In genomic region chr2:96760986-96761832, GRCh38 we compare ENCODE assay signal across 1 cellular context.
TF ChIP-seq lines count a peak whose summit lies in the region.

No MANE protein-coding gene starts in this region.

TF ChIP-seq in HepG2, 621 proteins besides CTCF, POLR2A, EP300 and RAD21 (continued from another document and continues in another):
- TF ChIP-seq ZNF646 (CRISPR knock-in tag; IDR thresholded peaks at IDR 0.05) = no peak
- TF ChIP-seq ZNF263 (CRISPR knock-in tag; IDR thresholded peaks at IDR 0.05) = peak; percentile 94
- TF ChIP-seq ZNF432 (CRISPR knock-in tag; IDR thresholded peaks at IDR 0.05; ENCODE audit: borderline replicate concordance) = no peak
- peak; percentile 85; the same call in 1 of the 2 replicates for TF ChIP-seq ZNF232 (CRISPR knock-in tag; IDR thresholded peaks at IDR 0.05; ENCODE audit: borderline replicate concordance)
- TF ChIP-seq, protein P1, sequence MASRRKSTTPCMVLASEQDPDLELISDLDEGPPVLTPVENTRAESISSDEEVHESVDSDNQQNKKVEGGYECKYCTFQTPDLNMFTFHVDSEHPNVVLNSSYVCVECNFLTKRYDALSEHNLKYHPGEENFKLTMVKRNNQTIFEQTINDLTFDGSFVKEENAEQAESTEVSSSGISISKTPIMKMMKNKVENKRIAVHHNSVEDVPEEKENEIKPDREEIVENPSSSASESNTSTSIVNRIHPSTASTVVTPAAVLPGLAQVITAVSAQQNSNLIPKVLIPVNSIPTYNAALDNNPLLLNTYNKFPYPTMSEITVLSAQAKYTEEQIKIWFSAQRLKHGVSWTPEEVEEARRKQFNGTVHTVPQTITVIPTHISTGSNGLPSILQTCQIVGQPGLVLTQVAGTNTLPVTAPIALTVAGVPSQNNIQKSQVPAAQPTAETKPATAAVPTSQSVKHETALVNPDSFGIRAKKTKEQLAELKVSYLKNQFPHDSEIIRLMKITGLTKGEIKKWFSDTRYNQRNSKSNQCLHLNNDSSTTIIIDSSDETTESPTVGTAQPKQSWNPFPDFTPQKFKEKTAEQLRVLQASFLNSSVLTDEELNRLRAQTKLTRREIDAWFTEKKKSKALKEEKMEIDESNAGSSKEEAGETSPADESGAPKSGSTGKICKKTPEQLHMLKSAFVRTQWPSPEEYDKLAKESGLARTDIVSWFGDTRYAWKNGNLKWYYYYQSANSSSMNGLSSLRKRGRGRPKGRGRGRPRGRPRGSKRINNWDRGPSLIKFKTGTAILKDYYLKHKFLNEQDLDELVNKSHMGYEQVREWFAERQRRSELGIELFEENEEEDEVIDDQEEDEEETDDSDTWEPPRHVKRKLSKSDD (CRISPR knock-in tag; IDR thresholded peaks at IDR 0.05; ENCODE audit: low read depth) = no peak; the same call in none of the 2 replicates
- TF ChIP-seq ZBTB46 (CRISPR knock-in tag; IDR thresholded peaks at IDR 0.05; ENCODE audit: borderline replicate concordance) = no peak
- TF ChIP-seq, protein P2, sequence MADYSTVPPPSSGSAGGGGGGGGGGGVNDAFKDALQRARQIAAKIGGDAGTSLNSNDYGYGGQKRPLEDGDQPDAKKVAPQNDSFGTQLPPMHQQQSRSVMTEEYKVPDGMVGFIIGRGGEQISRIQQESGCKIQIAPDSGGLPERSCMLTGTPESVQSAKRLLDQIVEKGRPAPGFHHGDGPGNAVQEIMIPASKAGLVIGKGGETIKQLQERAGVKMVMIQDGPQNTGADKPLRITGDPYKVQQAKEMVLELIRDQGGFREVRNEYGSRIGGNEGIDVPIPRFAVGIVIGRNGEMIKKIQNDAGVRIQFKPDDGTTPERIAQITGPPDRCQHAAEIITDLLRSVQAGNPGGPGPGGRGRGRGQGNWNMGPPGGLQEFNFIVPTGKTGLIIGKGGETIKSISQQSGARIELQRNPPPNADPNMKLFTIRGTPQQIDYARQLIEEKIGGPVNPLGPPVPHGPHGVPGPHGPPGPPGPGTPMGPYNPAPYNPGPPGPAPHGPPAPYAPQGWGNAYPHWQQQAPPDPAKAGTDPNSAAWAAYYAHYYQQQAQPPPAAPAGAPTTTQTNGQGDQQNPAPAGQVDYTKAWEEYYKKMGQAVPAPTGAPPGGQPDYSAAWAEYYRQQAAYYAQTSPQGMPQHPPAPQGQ (CRISPR knock-in tag; IDR thresholded peaks at IDR 0.05; ENCODE audit: borderline replicate concordance) = 0 out of 2 replicates have a peak, but pooled peaks have one; percentile 41
- peak; percentile 78; the same call in 1 of the 2 replicates for TF ChIP-seq ZNF451 (CRISPR knock-in tag; IDR thresholded peaks at IDR 0.05)
- TF ChIP-seq ZNF280D (CRISPR knock-in tag; IDR thresholded peaks at IDR 0.05) = no peak
- TF ChIP-seq ZSCAN21 (CRISPR knock-in tag; IDR thresholded peaks at IDR 0.05; ENCODE audit: borderline replicate concordance) = peak; percentile 90; the same call in 1 of the 2 replicates
- TF ChIP-seq ZNF431 (CRISPR knock-in tag; IDR thresholded peaks at IDR 0.05; ENCODE audit: borderline replicate concordance, low read depth) = no peak
- no peak for TF ChIP-seq KDM6A (CRISPR knock-in tag; IDR thresholded peaks at IDR 0.05; ENCODE audit: low read depth)
- TF ChIP-seq, protein P3, sequence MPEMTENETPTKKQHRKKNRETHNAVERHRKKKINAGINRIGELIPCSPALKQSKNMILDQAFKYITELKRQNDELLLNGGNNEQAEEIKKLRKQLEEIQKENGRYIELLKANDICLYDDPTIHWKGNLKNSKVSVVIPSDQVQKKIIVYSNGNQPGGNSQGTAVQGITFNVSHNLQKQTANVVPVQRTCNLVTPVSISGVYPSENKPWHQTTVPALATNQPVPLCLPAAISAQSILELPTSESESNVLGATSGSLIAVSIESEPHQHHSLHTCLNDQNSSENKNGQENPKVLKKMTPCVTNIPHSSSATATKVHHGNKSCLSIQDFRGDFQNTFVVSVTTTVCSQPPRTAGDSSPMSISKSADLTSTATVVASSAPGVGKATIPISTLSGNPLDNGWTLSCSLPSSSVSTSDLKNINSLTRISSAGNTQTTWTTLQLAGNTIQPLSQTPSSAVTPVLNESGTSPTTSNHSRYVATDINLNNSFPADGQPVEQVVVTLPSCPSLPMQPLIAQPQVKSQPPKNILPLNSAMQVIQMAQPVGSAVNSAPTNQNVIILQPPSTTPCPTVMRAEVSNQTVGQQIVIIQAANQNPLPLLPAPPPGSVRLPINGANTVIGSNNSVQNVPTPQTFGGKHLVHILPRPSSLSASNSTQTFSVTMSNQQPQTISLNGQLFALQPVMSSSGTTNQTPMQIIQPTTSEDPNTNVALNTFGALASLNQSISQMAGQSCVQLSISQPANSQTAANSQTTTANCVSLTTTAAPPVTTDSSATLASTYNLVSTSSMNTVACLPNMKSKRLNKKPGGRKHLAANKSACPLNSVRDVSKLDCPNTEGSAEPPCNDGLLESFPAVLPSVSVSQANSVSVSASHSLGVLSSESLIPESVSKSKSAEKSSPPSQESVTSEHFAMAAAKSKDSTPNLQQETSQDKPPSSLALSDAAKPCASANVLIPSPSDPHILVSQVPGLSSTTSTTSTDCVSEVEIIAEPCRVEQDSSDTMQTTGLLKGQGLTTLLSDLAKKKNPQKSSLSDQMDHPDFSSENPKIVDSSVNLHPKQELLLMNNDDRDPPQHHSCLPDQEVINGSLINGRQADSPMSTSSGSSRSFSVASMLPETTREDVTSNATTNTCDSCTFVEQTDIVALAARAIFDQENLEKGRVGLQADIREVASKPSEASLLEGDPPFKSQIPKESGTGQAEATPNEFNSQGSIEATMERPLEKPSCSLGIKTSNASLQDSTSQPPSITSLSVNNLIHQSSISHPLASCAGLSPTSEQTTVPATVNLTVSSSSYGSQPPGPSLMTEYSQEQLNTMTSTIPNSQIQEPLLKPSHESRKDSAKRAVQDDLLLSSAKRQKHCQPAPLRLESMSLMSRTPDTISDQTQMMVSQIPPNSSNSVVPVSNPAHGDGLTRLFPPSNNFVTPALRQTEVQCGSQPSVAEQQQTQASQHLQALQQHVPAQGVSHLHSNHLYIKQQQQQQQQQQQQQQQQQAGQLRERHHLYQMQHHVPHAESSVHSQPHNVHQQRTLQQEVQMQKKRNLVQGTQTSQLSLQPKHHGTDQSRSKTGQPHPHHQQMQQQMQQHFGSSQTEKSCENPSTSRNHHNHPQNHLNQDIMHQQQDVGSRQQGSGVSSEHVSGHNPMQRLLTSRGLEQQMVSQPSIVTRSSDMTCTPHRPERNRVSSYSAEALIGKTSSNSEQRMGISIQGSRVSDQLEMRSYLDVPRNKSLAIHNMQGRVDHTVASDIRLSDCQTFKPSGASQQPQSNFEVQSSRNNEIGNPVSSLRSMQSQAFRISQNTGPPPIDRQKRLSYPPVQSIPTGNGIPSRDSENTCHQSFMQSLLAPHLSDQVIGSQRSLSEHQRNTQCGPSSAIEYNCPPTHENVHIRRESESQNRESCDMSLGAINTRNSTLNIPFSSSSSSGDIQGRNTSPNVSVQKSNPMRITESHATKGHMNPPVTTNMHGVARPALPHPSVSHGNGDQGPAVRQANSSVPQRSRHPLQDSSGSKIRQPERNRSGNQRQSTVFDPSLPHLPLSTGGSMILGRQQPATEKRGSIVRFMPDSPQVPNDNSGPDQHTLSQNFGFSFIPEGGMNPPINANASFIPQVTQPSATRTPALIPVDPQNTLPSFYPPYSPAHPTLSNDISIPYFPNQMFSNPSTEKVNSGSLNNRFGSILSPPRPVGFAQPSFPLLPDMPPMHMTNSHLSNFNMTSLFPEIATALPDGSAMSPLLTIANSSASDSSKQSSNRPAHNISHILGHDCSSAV (CRISPR knock-in tag; IDR thresholded peaks at IDR 0.05; ENCODE audit: borderline replicate concordance) = no peak
- TF ChIP-seq RFX5 (IDR thresholded peaks at IDR 0.05; ENCODE audit: low read depth, low read length) = no peak
- TF ChIP-seq, protein P4, sequence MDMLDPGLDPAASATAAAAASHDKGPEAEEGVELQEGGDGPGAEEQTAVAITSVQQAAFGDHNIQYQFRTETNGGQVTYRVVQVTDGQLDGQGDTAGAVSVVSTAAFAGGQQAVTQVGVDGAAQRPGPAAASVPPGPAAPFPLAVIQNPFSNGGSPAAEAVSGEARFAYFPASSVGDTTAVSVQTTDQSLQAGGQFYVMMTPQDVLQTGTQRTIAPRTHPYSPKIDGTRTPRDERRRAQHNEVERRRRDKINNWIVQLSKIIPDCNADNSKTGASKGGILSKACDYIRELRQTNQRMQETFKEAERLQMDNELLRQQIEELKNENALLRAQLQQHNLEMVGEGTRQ (IDR thresholded peaks at IDR 0.05; ENCODE audit: low read depth, low read length) = no peak
- TF ChIP-seq, protein P4 (CRISPR knock-in tag; IDR thresholded peaks at IDR 0.05; ENCODE audit: borderline replicate concordance) = no peak
- no peak for TF ChIP-seq MNT (IDR thresholded peaks at IDR 0.05)
